8 cellular contexts compared by ENCODE assay signal in genomic region chr12:106773945-106774807, GRCh38. TPM values are rescaled to one million over a fixed set of nuclear protein-coding genes. Genes with fewer than 3 reads are reported as not detected.
DNase-seq lines count a peak whose midpoint lies in the region; ATAC-seq and TF ChIP-seq lines count a peak whose summit lies in the region.

Gene RIC8B (plus strand): TSS chr12:106774682. CDS start chr12:106774746, 64 bp downstream.

- H3K4me1 ChIP-seq in hepatocyte (ENCODE audit: insufficient read depth) (no peaks in the 10 kb centered on the region), Karpas-422 (ENCODE audit: low read length) (no peaks in the 10 kb centered on the region)

- TF ChIP-seq CTCF in hepatocyte (IDR thresholded peaks at IDR 0.05; ENCODE audit: poor library complexity), result no peak

- H3K9me3 ChIP-seq in hepatocyte (ENCODE audit: low read depth) (no peaks in the 10 kb centered on the region), Karpas-422 (ENCODE audit: low read length) (no peaks in the 10 kb centered on the region)

- H3K27me3 ChIP-seq in hepatocyte (no peaks in the 10 kb centered on the region), Karpas-422 (ENCODE audit: low read length) (no peaks in the 10 kb centered on the region)

- peak within 1 kb of the TSS; percentile 55 for H2AFZ ChIP-seq in hepatocyte
- no peak within 1 kb of the TSS for H2AFZ ChIP-seq in Karpas-422 (ENCODE audit: low read length)

- H3K9me2 ChIP-seq in hepatocyte (replicated peaks; ENCODE audit: insufficient read depth) (no peaks in the 10 kb centered on the region), Karpas-422 (replicated peaks; ENCODE audit: insufficient read depth, low read length) (no peaks in the 10 kb centered on the region)

- H3K4me3 ChIP-seq in hepatocyte (peak within 1 kb of the TSS; percentile 62), Karpas-422 (ENCODE audit: low read length) (no peak within 1 kb of the TSS)

- H3K9ac ChIP-seq in Karpas-422 (ENCODE audit: low read length), result no peak within 1 kb of the TSS

- peak within 1 kb of the TSS; percentile 97 for H3K27ac ChIP-seq in hepatocyte
- no peak within 1 kb of the TSS for H3K27ac ChIP-seq in Karpas-422 (ENCODE audit: low read length)

- DNase-seq in NCI-H1930 (lab: John Stamatoyannopoulos, UW) (peak; percentile 98), T-helper 9 cell (peak; percentile 65), astrocyte of the hippocampus (ENCODE audit: low read depth, low spot score) (peak; percentile 99), hepatocyte (ENCODE audit: low spot score) (peak; percentile 98), retina (peak; percentile 100), Karpas-422 (no peak)

- H3K36me3 ChIP-seq in hepatocyte (replicated peaks; ENCODE audit: insufficient read depth, low read depth), result no peaks in the 10 kb centered on the region
- H3K36me3 ChIP-seq in Karpas-422 (ENCODE audit: insufficient read depth, low read length), result no peaks in the 10 kb centered on the region

- peaks cover 43% of the 10 kb centered on the region for H3K79me2 ChIP-seq in hepatocyte
- H3K79me2 ChIP-seq in Karpas-422 (ENCODE audit: low read length), result no peaks in the 10 kb centered on the region

- WGBS in hepatocyte (ENCODE audit: low lambda C conversion rate, missing lambda C conversion rate), result under 1% methylated on average over 48 of the region's 71 CpGs

- peak; percentile 56 for ATAC-seq in GM18499 (IDR thresholded peaks at IDR 0.05; ENCODE audit: insufficient read depth, unreplicated experiment)
- peak; percentile 88 for ATAC-seq in HG02943 (IDR thresholded peaks at IDR 0.05; ENCODE audit: low read depth, unreplicated experiment)

- H3K4me2 ChIP-seq in hepatocyte, result peak within 1 kb of the TSS; percentile 83
- no peak within 1 kb of the TSS for H3K4me2 ChIP-seq in Karpas-422 (ENCODE audit: low read depth, low read length, poor library complexity, severe bottlenecking)

- H4K20me1 ChIP-seq in hepatocyte (ENCODE audit: insufficient read depth, poor library complexity, severe bottlenecking) (no peaks in the 10 kb centered on the region), Karpas-422 (ENCODE audit: insufficient read depth, low read depth, low read length) (no peaks in the 10 kb centered on the region)

RNA-seq across cellular contexts. Expression of gene RIC8B, which starts in this region (rescaled TPM):
- total RNA-seq in hepatocyte, result 10.6 and 13.3 TPM in 2 replicates
- 5.4 and 8.8 TPM in 2 replicates for polyA plus RNA-seq in hepatocyte
- not detected in 2 replicates for total RNA-seq in Karpas-422 (2014; rRNA removed; shearing (Covaris generic); ENCODE audit: low replicate concordance)
